1 cellular context compared by ENCODE assay signal in genomic region chr9:37364751-37365360, GRCh38.
TF ChIP-seq lines count a peak whose summit lies in the region.

No MANE protein-coding gene starts in this region.

TF ChIP-seq in K562, 482 proteins besides CTCF, POLR2A, EP300 and RAD21 (continued from another document):
- TF ChIP-seq PRDM10 (IDR thresholded peaks at IDR 0.05; ENCODE audit: partially characterized antibody) (no peak), KLF16 (IDR thresholded peaks at IDR 0.05) (no peak), CEBPG (CRISPR knock-in tag; IDR thresholded peaks at IDR 0.05) (no peak), CEBPG (tag; conservative IDR thresholded peaks at IDR 0.05 in 1 of 2, IDR thresholded peaks at IDR 0.05 in 1 of 2) (no peak), TEAD4 (IDR thresholded peaks at IDR 0.05; ENCODE audit: low read length) (no peak), TEAD4 (CRISPR knock-in tag; IDR thresholded peaks at IDR 0.05; ENCODE audit: borderline replicate concordance) (no peak), SMARCE1 (IDR thresholded peaks at IDR 0.05) (no peak), MEF2D (tag; conservative IDR thresholded peaks at IDR 0.05; ENCODE audit: low read depth) (no peak), TEAD2 (tag; IDR thresholded peaks at IDR 0.05) (no peak)
